In the genomic region with DNA sequence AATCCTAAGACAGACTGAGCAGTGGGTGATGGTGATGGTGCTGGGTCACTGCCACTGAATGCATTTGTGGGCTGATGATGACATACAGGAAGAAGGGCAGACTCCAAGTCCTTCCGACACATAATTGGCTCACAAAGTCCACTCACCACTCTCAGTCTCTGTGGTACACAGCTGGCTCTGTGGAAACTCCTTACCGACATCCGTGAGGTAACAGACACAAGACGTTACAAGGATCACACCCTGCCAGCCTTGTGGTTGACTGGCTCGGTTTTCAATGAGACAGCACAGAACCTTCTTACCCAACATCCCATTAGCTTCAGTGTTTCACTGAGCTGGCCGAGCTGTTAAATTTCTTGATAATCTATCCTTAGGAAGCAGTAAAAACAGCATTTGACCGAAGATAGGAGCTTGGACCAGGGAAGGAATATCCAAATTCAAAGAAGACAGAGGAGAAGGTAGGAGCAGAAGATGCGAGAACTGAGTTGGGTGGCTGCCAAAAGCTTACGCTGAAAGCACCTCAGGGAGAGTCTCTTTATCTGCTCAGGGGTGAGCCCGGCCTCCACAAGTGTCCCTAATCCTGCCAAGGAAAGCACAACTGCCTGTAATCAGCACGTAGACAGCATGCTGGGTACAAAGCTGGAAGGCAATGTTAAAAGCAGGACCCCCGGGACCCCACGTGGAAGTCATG, we compare ENCODE assay signal across 2 cellular contexts.
TF ChIP-seq lines count a peak whose summit lies in the region.

No MANE protein-coding gene starts in this region.

TF ChIP-seq in HCT116, 20 proteins besides CTCF, POLR2A, EP300 and RAD21:
- TF ChIP-seq CEBPB (IDR thresholded peaks at IDR 0.05; ENCODE audit: low read depth) = no peak
- TF ChIP-seq EZH2phosphoT487 (IDR thresholded peaks at IDR 0.05; ENCODE audit: borderline replicate concordance) = no peak
- no peak for TF ChIP-seq YY1 (IDR thresholded peaks at IDR 0.05; ENCODE audit: extremely low read depth, insufficient replicate concordance, low read depth, low read length)
- TF ChIP-seq CBX3 (IDR thresholded peaks at IDR 0.05; ENCODE audit: low read depth) = no peak

TF ChIP-seq in GM23338, 12 proteins besides CTCF, POLR2A, EP300 and RAD21:
- TF ChIP-seq POLR2AphosphoS5 (IDR thresholded peaks at IDR 0.05; ENCODE audit: low read depth) (no peak), ZNF331 (CRISPR knock-in tag; IDR thresholded peaks at IDR 0.05; ENCODE audit: low read depth) (no peak), ZNF114 (CRISPR knock-in tag; IDR thresholded peaks at IDR 0.05) (no peak), JUNB (IDR thresholded peaks at IDR 0.05; ENCODE audit: unreplicated experiment) (no peak), REST (IDR thresholded peaks at IDR 0.05; ENCODE audit: unreplicated experiment) (no peak), CREB1 (CRISPR knock-in tag; IDR thresholded peaks at IDR 0.05; ENCODE audit: low read depth) (no peak), NANOG (IDR thresholded peaks at IDR 0.05; ENCODE audit: borderline replicate concordance) (no peak), ZNF462 (CRISPR knock-in tag; IDR thresholded peaks at IDR 0.05) (no peak), EZH2 (IDR thresholded peaks at IDR 0.05; ENCODE audit: low read depth, unreplicated experiment) (no peak), EZH2phosphoT487 (IDR thresholded peaks at IDR 0.05; ENCODE audit: unreplicated experiment) (no peak)
- TF ChIP-seq, protein P1, sequence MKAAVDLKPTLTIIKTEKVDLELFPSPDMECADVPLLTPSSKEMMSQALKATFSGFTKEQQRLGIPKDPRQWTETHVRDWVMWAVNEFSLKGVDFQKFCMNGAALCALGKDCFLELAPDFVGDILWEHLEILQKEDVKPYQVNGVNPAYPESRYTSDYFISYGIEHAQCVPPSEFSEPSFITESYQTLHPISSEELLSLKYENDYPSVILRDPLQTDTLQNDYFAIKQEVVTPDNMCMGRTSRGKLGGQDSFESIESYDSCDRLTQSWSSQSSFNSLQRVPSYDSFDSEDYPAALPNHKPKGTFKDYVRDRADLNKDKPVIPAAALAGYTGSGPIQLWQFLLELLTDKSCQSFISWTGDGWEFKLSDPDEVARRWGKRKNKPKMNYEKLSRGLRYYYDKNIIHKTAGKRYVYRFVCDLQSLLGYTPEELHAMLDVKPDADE (IDR thresholded peaks at IDR 0.05) = no peak
